13 cellular contexts compared by ENCODE assay signal in the genomic region with DNA sequence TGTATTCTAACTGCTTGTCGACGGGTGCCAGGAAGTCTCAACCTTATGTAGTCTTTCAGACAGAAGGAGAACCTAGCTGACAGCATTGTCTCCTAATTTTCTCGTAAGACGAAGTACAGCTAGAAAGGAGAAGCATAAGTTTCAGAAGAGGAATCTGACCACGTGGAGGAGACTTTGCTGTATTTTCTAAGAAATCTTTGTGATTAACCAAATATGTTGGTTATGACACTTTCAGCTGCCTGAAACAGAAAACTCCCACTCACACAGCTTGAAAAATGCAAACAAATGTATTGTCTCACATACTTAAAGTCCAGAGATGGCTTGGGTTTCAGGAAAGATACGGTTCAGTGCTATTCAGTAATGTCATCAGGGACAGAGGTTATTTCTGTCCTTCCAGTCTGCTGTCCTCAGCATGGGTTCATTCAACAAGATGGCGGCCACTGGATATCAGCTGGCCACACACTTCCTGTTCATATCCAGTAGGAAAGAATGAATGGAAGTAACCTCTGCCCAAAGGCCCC.
DNase-seq lines count a peak whose midpoint lies in the region; ATAC-seq and TF ChIP-seq lines count a peak whose summit lies in the region.
"Had no signal": no experiment of that assay in that cellular context is flagged by ENCODE, and none has a peak within 500 bp of the region (broad histone marks: within the 10 kb centered on the region; RNA-seq: fewer than 3 reads in every experiment).

No MANE protein-coding gene starts in this region.

- ATAC-seq in heart left ventricle, result peak in 3 of 4 donors; percentile 21 to 52 (median 48)
- ATAC-seq: stimulated activated effector memory CD8-positive, alpha-beta T cell treated with anti-CD3 and anti-CD28 coated beads, Interleukin-12 subunit alpha, Interleukin-12 subunit beta, amount 100 ng/mL, for 72 hours had no signal

- no peak overlapping the region for H3K4me3 ChIP-seq in heart left ventricle

- TF ChIP-seq CTCF in heart left ventricle (IDR thresholded peaks at IDR 0.05), result no peak

- intact Hi-C loops in heart left ventricle (cut with DNase I) (no loop called here), cardiac septum (cut with DNase I) (no loop called here)

- peak in 2 of 5 donors; percentile 15 to 36 for DNase-seq in heart left ventricle
- DNase-seq in cardiac septum (ENCODE audit: low spot score), result no peak
- peak; percentile 70 for DNase-seq in SIG-M5 (lab: John Stamatoyannopoulos, UW)
- DNase-seq in left kidney (ENCODE audit: low read depth, low spot score), result peak; percentile 59
- no peak for DNase-seq in T-helper 2 cell
- DNase-seq in HT-29 (ENCODE audit: low spot score), result no peak
- DNase-seq in NCI-H2196 (lab: John Stamatoyannopoulos, UW; ENCODE audit: unreplicated experiment), result no peak
- DNase-seq in NCI-H1092 treated with DMSO at 0.1 percent for 48 hours (lab: John Stamatoyannopoulos, UW), result no peak
- DNase-seq: activated CD4-positive, alpha-beta T cell treated with anti-CD3 and anti-CD28 coated beads for 4 hours; activated naive CD4-positive, alpha-beta T cell treated with Interleukin-2 at 50 U/mL for 16 hours; GDM1; NCI-H2171 treated with DMSO at 0.1 percent for 48 hours had no signal

- H3K9me3 ChIP-seq in heart left ventricle, result no peaks in the 10 kb centered on the region

- no peak for TF ChIP-seq POLR2A in heart left ventricle (IDR thresholded peaks at IDR 0.05)

- H3K27ac ChIP-seq in heart left ventricle, result peak overlapping the region in 5 of 12 donors; percentile 8 to 86 (median 23)

- WGBS in heart left ventricle, 4 donors, result 32 to 54% (median 48%) methylated on average over 7 of the region's 7 CpGs

- H3K36me3 ChIP-seq in heart left ventricle, result no peaks in the 10 kb centered on the region

- peaks cover 0 to 56% (median 9%) of the 10 kb centered on the region in 12 donors for H3K4me1 ChIP-seq in heart left ventricle

- no peaks in the 10 kb centered on the region for H3K27me3 ChIP-seq in heart left ventricle

Comparison
In these comparisons a context has a peak if more than half of its experiments do, and no peak if none do; other contexts are left out.
1. DNase-seq: peak in SIG-M5 (single experiment) and left kidney (single experiment); none in cardiac septum (single experiment), T-helper 2 cell (0 of 5), HT-29 (single experiment), NCI-H2196 (single experiment) and NCI-H1092 treated with DMSO at 0.1 percent for 48 hours (single experiment).